ENCODE assay signal across 9 cellular contexts in genomic region chr22:26835023-26835422, GRCh38.
"Had no signal": no experiment of that assay in that cellular context is flagged by ENCODE, and none has a peak within 500 bp of the region (broad histone marks: within the 10 kb centered on the region; RNA-seq: fewer than 3 reads in every experiment).

No MANE protein-coding gene starts in this region.

- H3K9ac ChIP-seq: GM23248 had no signal

- H3K4me1 ChIP-seq: HAP-1 had no signal

- H3K27ac ChIP-seq: GM23248 had no signal

- H3K4me3 ChIP-seq: GM23248, GM23338, HAP-1 had no signal

- H2AFZ ChIP-seq: GM23248, GM23338 had no signal

- H3K27ac Mint-ChIP-seq: GM23338, HFFc6 had no signal

- DNase-seq: GM23248, GOT3, H7, H9, HCEC 1CT, HFFc6 had no signal

- H3K4me2 ChIP-seq: GM23338 had no signal

- H3K9me3 ChIP-seq: HAP-1 had no signal

- H3K36me3 ChIP-seq: HAP-1 had no signal

- FAIRE-seq: H54 had no signal

- H3K4me3 Mint-ChIP-seq: GM23338, H9, HFFc6 had no signal

- H3K9me3 Mint-ChIP-seq: GM23338, H9, HFFc6 had no signal
